ENCODE assay signal across 1 cellular context in genomic region chr2:33599175-33599942, GRCh38.
TF ChIP-seq lines count a peak whose summit lies in the region.

FAM98A (minus strand) TSS chr2:33599299; CDS start chr2:33599221, 78 bp downstream.

TF ChIP-seq in HepG2, 621 proteins besides CTCF, POLR2A, EP300 and RAD21 (continued from another document and continues in another):
- TF ChIP-seq SSRP1 (CRISPR knock-in tag; IDR thresholded peaks at IDR 0.05) = no peak; the same call in 1 of the 2 replicates
- peak; percentile 92; the same call in 1 of the 2 replicates for TF ChIP-seq ZNF747 (CRISPR knock-in tag; IDR thresholded peaks at IDR 0.05; ENCODE audit: borderline replicate concordance)
- TF ChIP-seq RFXANK (CRISPR knock-in tag; IDR thresholded peaks at IDR 0.05) = peak; percentile 82; the same call in 1 of the 2 replicates
- TF ChIP-seq ZNF274 (CRISPR knock-in tag; IDR thresholded peaks at IDR 0.05) = peak; percentile 71; the same call in 1 of the 2 replicates
- no peak for TF ChIP-seq JUNB (CRISPR knock-in tag; IDR thresholded peaks at IDR 0.05; ENCODE audit: borderline replicate concordance)
- TF ChIP-seq ZNF383 (CRISPR knock-in tag; IDR thresholded peaks at IDR 0.05; ENCODE audit: borderline replicate concordance) = 0 out of 2 replicates have a peak, but pooled peaks have one; percentile 6
- peak; percentile 14; the same call in 1 of the 2 replicates for TF ChIP-seq ZNF614 (CRISPR knock-in tag; IDR thresholded peaks at IDR 0.05; ENCODE audit: borderline replicate concordance)
- 0 out of 2 replicates have a peak, but pooled peaks have one; percentile 13 for TF ChIP-seq CEBPB (IDR thresholded peaks at IDR 0.05; ENCODE audit: borderline replicate concordance, low read depth, low read length)
- TF ChIP-seq, protein P1, sequence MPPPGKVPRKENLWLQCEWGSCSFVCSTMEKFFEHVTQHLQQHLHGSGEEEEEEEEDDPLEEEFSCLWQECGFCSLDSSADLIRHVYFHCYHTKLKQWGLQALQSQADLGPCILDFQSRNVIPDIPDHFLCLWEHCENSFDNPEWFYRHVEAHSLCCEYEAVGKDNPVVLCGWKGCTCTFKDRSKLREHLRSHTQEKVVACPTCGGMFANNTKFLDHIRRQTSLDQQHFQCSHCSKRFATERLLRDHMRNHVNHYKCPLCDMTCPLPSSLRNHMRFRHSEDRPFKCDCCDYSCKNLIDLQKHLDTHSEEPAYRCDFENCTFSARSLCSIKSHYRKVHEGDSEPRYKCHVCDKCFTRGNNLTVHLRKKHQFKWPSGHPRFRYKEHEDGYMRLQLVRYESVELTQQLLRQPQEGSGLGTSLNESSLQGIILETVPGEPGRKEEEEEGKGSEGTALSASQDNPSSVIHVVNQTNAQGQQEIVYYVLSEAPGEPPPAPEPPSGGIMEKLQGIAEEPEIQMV (CRISPR knock-in tag; IDR thresholded peaks at IDR 0.05; ENCODE audit: low read depth) = peak; percentile 46
- TF ChIP-seq CBFB (CRISPR knock-in tag; IDR thresholded peaks at IDR 0.05) = no peak
- TF ChIP-seq, protein P2, sequence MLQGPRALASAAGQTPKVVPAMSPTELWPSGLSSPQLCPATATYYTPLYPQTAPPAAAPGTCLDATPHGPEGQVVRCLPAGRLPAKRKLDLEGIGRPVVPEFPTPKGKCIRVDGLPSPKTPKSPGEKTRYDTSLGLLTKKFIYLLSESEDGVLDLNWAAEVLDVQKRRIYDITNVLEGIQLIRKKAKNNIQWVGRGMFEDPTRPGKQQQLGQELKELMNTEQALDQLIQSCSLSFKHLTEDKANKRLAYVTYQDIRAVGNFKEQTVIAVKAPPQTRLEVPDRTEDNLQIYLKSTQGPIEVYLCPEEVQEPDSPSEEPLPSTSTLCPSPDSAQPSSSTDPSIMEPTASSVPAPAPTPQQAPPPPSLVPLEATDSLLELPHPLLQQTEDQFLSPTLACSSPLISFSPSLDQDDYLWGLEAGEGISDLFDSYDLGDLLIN (CRISPR knock-in tag; IDR thresholded peaks at IDR 0.05; ENCODE audit: borderline replicate concordance) = peak; percentile 59; the same call in 1 of the 2 replicates
- no peak for TF ChIP-seq CBX2 (IDR thresholded peaks at IDR 0.05; ENCODE audit: low read depth, low read length)
- no peak for TF ChIP-seq CBX2 (CRISPR knock-in tag; IDR thresholded peaks at IDR 0.05; ENCODE audit: low read depth)
- peak; percentile 49; the same call in 1 of the 2 replicates for TF ChIP-seq ZNF788 (CRISPR knock-in tag; IDR thresholded peaks at IDR 0.05; ENCODE audit: borderline replicate concordance)
- peak; percentile 41 for TF ChIP-seq MED8 (CRISPR knock-in tag; IDR thresholded peaks at IDR 0.05; ENCODE audit: insufficient replicate concordance)
- no peak for TF ChIP-seq ZFYVE20 (CRISPR knock-in tag; IDR thresholded peaks at IDR 0.05; ENCODE audit: borderline replicate concordance, low read depth)
- TF ChIP-seq ZNF543 (CRISPR knock-in tag; IDR thresholded peaks at IDR 0.05) = no peak
- TF ChIP-seq HMG20B (CRISPR knock-in tag; conservative IDR thresholded peaks at IDR 0.05) = no peak; the same call in 1 of the 2 replicates
- TF ChIP-seq, protein P3, sequence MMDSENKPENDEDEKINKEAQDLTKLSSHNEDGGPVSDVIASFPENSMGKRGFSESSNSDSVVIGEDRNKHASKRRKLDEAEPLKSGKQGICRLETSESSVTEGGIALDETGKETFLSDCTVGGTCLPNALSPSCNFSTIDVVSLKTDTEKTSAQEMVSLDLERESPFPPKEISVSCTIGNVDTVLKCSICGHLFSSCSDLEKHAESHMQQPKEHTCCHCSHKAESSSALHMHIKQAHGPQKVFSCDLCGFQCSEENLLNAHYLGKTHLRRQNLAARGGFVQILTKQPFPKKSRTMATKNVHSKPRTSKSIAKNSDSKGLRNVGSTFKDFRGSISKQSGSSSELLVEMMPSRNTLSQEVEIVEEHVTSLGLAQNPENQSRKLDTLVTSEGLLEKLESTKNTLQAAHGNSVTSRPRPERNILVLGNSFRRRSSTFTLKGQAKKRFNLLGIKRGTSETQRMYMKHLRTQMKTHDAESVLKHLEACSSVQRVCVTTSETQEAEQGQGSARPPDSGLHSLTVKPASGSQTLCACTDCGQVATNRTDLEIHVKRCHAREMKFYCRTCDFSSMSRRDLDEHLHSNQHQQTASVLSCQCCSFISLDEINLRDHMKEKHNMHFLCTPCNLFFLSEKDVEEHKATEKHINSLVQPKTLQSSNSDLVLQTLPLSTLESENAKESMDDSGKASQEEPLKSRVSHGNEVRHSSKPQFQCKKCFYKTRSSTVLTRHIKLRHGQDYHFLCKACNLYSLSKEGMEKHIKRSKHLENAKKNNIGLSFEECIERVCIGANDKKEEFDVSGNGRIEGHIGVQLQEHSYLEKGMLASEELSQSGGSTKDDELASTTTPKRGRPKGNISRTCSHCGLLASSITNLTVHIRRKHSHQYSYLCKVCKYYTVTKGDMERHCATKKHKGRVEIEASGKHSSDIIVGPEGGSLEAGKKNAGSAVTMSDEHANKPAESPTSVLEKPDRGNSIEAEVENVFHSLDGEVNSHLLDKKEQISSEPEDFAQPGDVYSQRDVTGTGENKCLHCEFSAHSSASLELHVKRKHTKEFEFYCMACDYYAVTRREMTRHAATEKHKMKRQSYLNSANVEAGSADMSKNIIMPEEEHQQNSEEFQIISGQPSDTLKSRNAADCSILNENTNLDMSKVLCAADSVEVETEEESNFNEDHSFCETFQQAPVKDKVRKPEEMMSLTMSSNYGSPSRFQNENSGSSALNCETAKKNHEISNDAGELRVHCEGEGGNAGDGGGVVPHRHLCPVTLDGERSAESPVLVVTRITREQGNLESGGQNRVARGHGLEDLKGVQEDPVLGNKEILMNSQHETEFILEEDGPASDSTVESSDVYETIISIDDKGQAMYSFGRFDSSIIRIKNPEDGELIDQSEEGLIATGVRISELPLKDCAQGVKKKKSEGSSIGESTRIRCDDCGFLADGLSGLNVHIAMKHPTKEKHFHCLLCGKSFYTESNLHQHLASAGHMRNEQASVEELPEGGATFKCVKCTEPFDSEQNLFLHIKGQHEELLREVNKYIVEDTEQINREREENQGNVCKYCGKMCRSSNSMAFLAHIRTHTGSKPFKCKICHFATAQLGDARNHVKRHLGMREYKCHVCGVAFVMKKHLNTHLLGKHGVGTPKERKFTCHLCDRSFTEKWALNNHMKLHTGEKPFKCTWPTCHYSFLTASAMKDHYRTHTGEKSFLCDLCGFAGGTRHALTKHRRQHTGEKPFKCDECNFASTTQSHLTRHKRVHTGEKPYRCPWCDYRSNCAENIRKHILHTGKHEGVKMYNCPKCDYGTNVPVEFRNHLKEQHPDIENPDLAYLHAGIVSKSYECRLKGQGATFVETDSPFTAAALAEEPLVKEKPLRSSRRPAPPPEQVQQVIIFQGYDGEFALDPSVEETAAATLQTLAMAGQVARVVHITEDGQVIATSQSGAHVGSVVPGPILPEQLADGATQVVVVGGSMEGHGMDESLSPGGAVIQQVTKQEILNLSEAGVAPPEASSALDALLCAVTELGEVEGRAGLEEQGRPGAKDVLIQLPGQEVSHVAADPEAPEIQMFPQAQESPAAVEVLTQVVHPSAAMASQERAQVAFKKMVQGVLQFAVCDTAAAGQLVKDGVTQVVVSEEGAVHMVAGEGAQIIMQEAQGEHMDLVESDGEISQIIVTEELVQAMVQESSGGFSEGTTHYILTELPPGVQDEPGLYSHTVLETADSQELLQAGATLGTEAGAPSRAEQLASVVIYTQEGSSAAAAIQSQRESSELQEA (CRISPR knock-in tag; IDR thresholded peaks at IDR 0.05; ENCODE audit: not compliant biosample characterization) = peak; percentile 93
- peak; percentile 7; the same call in 1 of the 2 replicates for TF ChIP-seq ZNF782 (CRISPR knock-in tag; IDR thresholded peaks at IDR 0.05; ENCODE audit: borderline replicate concordance)
- no peak for TF ChIP-seq NR0B2 (CRISPR knock-in tag; IDR thresholded peaks at IDR 0.05)
- peak; percentile 58; the same call in 1 of the 2 replicates for TF ChIP-seq HOXA9 (CRISPR knock-in tag; IDR thresholded peaks at IDR 0.05; ENCODE audit: borderline replicate concordance)
- no peak for TF ChIP-seq NR2F6 (IDR thresholded peaks at IDR 0.05)
- TF ChIP-seq NR2F6 (CRISPR knock-in tag; IDR thresholded peaks at IDR 0.05) = peak; percentile 24; the same call in 1 of the 2 replicates
- peak; percentile 91 for TF ChIP-seq REPIN1 (CRISPR knock-in tag; IDR thresholded peaks at IDR 0.05; ENCODE audit: borderline replicate concordance, low read depth)
- peak; percentile 77; the same call in 1 of the 2 replicates for TF ChIP-seq ZNF564 (CRISPR knock-in tag; IDR thresholded peaks at IDR 0.05)
- TF ChIP-seq, protein P4, sequence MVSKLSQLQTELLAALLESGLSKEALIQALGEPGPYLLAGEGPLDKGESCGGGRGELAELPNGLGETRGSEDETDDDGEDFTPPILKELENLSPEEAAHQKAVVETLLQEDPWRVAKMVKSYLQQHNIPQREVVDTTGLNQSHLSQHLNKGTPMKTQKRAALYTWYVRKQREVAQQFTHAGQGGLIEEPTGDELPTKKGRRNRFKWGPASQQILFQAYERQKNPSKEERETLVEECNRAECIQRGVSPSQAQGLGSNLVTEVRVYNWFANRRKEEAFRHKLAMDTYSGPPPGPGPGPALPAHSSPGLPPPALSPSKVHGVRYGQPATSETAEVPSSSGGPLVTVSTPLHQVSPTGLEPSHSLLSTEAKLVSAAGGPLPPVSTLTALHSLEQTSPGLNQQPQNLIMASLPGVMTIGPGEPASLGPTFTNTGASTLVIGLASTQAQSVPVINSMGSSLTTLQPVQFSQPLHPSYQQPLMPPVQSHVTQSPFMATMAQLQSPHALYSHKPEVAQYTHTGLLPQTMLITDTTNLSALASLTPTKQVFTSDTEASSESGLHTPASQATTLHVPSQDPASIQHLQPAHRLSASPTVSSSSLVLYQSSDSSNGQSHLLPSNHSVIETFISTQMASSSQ (IDR thresholded peaks at IDR 0.05; ENCODE audit: low read depth) = no peak
- TF ChIP-seq, protein P4 (CRISPR knock-in tag; IDR thresholded peaks at IDR 0.05; ENCODE audit: borderline replicate concordance) = no peak; the same call in 1 of the 2 replicates
- no peak for TF ChIP-seq ZNF24 (IDR thresholded peaks at IDR 0.05)
- TF ChIP-seq TCF7L2 (IDR thresholded peaks at IDR 0.05; ENCODE audit: low read depth, low read length) = no peak
- no peak; the same call in 1 of the 2 replicates for TF ChIP-seq HBP1 (CRISPR knock-in tag; IDR thresholded peaks at IDR 0.05; ENCODE audit: low read depth)
- peak; percentile 86 for TF ChIP-seq KAT8 (CRISPR knock-in tag; IDR thresholded peaks at IDR 0.05)
- TF ChIP-seq, protein P5, sequence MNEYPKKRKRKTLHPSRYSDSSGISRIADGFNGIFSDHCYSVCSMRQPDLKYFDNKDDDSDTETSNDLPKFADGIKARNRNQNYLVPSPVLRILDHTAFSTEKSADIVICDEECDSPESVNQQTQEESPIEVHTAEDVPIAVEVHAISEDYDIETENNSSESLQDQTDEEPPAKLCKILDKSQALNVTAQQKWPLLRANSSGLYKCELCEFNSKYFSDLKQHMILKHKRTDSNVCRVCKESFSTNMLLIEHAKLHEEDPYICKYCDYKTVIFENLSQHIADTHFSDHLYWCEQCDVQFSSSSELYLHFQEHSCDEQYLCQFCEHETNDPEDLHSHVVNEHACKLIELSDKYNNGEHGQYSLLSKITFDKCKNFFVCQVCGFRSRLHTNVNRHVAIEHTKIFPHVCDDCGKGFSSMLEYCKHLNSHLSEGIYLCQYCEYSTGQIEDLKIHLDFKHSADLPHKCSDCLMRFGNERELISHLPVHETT (CRISPR knock-in tag; conservative IDR thresholded peaks at IDR 0.05) = no peak; the same call in 1 of the 2 replicates
- peak; percentile 71 for TF ChIP-seq KLF15 (CRISPR knock-in tag; IDR thresholded peaks at IDR 0.05; ENCODE audit: borderline replicate concordance)
- TF ChIP-seq NCOA2 (CRISPR knock-in tag; IDR thresholded peaks at IDR 0.05) = 0 out of 2 replicates have a peak, but pooled peaks have one; percentile 9
- no peak for TF ChIP-seq NPAS2 (CRISPR knock-in tag; IDR thresholded peaks at IDR 0.05; ENCODE audit: borderline replicate concordance)
- no peak for TF ChIP-seq KDM6A (CRISPR knock-in tag; IDR thresholded peaks at IDR 0.05; ENCODE audit: low read depth)
- peak; percentile 67; the same call in 1 of the 2 replicates for TF ChIP-seq ZNF724P (CRISPR knock-in tag; IDR thresholded peaks at IDR 0.05; ENCODE audit: borderline replicate concordance)
- no peak for TF ChIP-seq ZNF234 (CRISPR knock-in tag; conservative IDR thresholded peaks at IDR 0.05)
- TF ChIP-seq BRD4 (CRISPR knock-in tag; IDR thresholded peaks at IDR 0.05) = peak; percentile 83; the same call in 1 of the 2 replicates
- no peak for TF ChIP-seq U2AF2 (IDR thresholded peaks at IDR 0.05; ENCODE audit: low read depth, low read length)
- TF ChIP-seq ZNF670 (CRISPR knock-in tag; IDR thresholded peaks at IDR 0.05; ENCODE audit: borderline replicate concordance) = peak; percentile 79; the same call in 1 of the 2 replicates
- peak; percentile 96 for TF ChIP-seq ZNF44 (CRISPR knock-in tag; IDR thresholded peaks at IDR 0.05)
- TF ChIP-seq, protein P6, sequence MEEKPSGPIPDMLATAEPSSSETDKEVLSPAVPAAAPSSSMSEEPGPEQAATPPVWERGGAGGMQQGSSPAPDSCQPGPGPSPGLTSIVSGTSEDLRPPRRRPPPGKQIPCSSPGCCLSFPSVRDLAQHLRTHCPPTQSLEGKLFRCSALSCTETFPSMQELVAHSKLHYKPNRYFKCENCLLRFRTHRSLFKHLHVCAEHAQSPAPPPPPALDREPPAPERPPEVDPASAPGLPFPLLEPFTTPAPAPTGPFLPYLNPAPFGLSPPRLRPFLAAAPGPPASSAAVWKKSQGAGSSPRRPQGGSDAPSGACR (CRISPR knock-in tag; IDR thresholded peaks at IDR 0.05) = no peak
- 0 out of 2 replicates have a peak, but pooled peaks have one; percentile 15 for TF ChIP-seq ZNF775 (CRISPR knock-in tag; IDR thresholded peaks at IDR 0.05; ENCODE audit: borderline replicate concordance)
